Comparison of ENCODE assay signal across 21 cellular contexts in genomic region chr5:114898602-114899001, GRCh38.
DNase-seq lines count a peak whose midpoint lies in the region; ATAC-seq and TF ChIP-seq lines count a peak whose summit lies in the region.
"Had no signal": no experiment of that assay in that cellular context is flagged by ENCODE, and none has a peak within 500 bp of the region (broad histone marks: within the 10 kb centered on the region; RNA-seq: fewer than 3 reads in every experiment).

No MANE protein-coding gene starts in this region.

- peak; percentile 17; the same call in 1 of the 2 replicates for TF ChIP-seq RAD21 in Ishikawa (IDR thresholded peaks at IDR 0.05; ENCODE audit: low read depth)

- DNase-seq in NCI-H82 (lab: John Stamatoyannopoulos, UW) (peak; percentile 0), NCI-H82 treated with DMSO at 0.1 percent for 48 hours (lab: John Stamatoyannopoulos, UW; ENCODE audit: unreplicated experiment) (no peak), SK-N-DZ (ENCODE audit: low spot score) (peak; percentile 5), progenitor cell of endocrine pancreas (ENCODE audit: low spot score, unreplicated experiment) (no peak), T-helper 2 cell (no peak), MCF 10A (ENCODE audit: unreplicated experiment) (no peak)
- DNase-seq: activated CD4-positive, alpha-beta T cell treated with anti-CD3 and anti-CD28 coated beads for 48 hours; activated CD8-positive, alpha-beta memory T cell treated with anti-CD3 and anti-CD28 coated beads, Interleukin-2, amount 10 ng/mL, durations not matched to agents 7 days and 5 days; activated naive CD8-positive, alpha-beta T cell treated with anti-CD3 and anti-CD28 coated beads for 36 hours; Calu3; effector CD4-positive, alpha-beta T cell; gastrocnemius medialis; GF-D8; kidney glomerular epithelial cell; NCI-H2081; NCI-H446 treated with DMSO at 0.1 percent for 48 hours; right cardiac atrium had no signal

- POLR2A ChIA-PET in MCF 10A (lab: Yijun Ruan, JAX) = no interaction called here

- H3K9me3 Mint-ChIP-seq in progenitor cell of endocrine pancreas (ENCODE audit: low read depth) = peaks cover 4% of the 10 kb centered on the region
- peaks cover 6% of the 10 kb centered on the region for H3K9me3 Mint-ChIP-seq in MCF 10A (ENCODE audit: unreplicated experiment)

- no peak overlapping the region for H3K27ac Mint-ChIP-seq in progenitor cell of endocrine pancreas
- no peak overlapping the region for H3K27ac Mint-ChIP-seq in MCF 10A (ENCODE audit: low read depth, unreplicated experiment)
- H3K27ac Mint-ChIP-seq: activated CD8-positive, alpha-beta memory T cell treated with anti-CD3 and anti-CD28 coated beads, Interleukin-2, amount 10 ng/mL, durations not matched to agents 7 days and 5 days; activated naive CD8-positive, alpha-beta T cell treated with anti-CD3 and anti-CD28 coated beads for 36 hours had no signal

- CTCF ChIA-PET in MCF 10A (lab: Yijun Ruan, JAX) = no interaction called here

- H3K4me1 Mint-ChIP-seq in progenitor cell of endocrine pancreas (ENCODE audit: low read depth) (no peaks in the 10 kb centered on the region), MCF 10A (ENCODE audit: insufficient read depth, unreplicated experiment) (no peaks in the 10 kb centered on the region)
- H3K4me1 Mint-ChIP-seq: activated CD8-positive, alpha-beta memory T cell treated with anti-CD3 and anti-CD28 coated beads, Interleukin-2, amount 10 ng/mL, durations not matched to agents 7 days and 5 days; activated naive CD8-positive, alpha-beta T cell treated with anti-CD3 and anti-CD28 coated beads for 36 hours had no signal

- BruUV-seq in MCF 10A (replicated peaks; lab: Mats Ljungman, UMichigan) = no TSS peak

- no peaks in the 10 kb centered on the region for H3K36me3 Mint-ChIP-seq in progenitor cell of endocrine pancreas (ENCODE audit: insufficient read depth)
- no peaks in the 10 kb centered on the region for H3K36me3 Mint-ChIP-seq in MCF 10A (ENCODE audit: insufficient read depth, unreplicated experiment)
- H3K36me3 Mint-ChIP-seq: activated CD8-positive, alpha-beta memory T cell treated with anti-CD3 and anti-CD28 coated beads, Interleukin-2, amount 10 ng/mL, durations not matched to agents 7 days and 5 days; activated naive CD8-positive, alpha-beta T cell treated with anti-CD3 and anti-CD28 coated beads for 36 hours had no signal

- TF ChIP-seq EP300 in Ishikawa (IDR thresholded peaks at IDR 0.05; ENCODE audit: borderline replicate concordance) = no peak

- TF ChIP-seq CTCF in progenitor cell of endocrine pancreas (IDR thresholded peaks at IDR 0.05; ENCODE audit: unreplicated experiment) (peak; percentile 29), MCF 10A (IDR thresholded peaks at IDR 0.05; ENCODE audit: unreplicated experiment) (no peak)

- no peaks in the 10 kb centered on the region for H3K27me3 Mint-ChIP-seq in progenitor cell of endocrine pancreas
- H3K27me3 Mint-ChIP-seq in MCF 10A (ENCODE audit: insufficient read depth, unreplicated experiment) = no peaks in the 10 kb centered on the region
- H3K27me3 Mint-ChIP-seq: activated CD8-positive, alpha-beta memory T cell treated with anti-CD3 and anti-CD28 coated beads, Interleukin-2, amount 10 ng/mL, durations not matched to agents 7 days and 5 days had no signal

- intact Hi-C loops in MCF 10A (cut with micrococcal nuclease) = loop anchor here (10.0 kb wide), 1 partner anchor 166 kb away; no protein-coding TSS in a partner anchor

- no peak for ATAC-seq in HG03565 (IDR thresholded peaks at IDR 0.05; ENCODE audit: unreplicated experiment)
- ATAC-seq: A549; activated CD8-positive, alpha-beta memory T cell treated with anti-CD3 and anti-CD28 coated beads, Interleukin-2, amount 10 ng/mL, durations not matched to agents 7 days and 5 days; esophagus mucosa; gastrocnemius medialis; right cardiac atrium had no signal

- no peak overlapping the region for H3K4me3 Mint-ChIP-seq in progenitor cell of endocrine pancreas (ENCODE audit: low read depth)
- no peak overlapping the region for H3K4me3 Mint-ChIP-seq in MCF 10A (ENCODE audit: unreplicated experiment)
- H3K4me3 Mint-ChIP-seq: activated CD8-positive, alpha-beta memory T cell treated with anti-CD3 and anti-CD28 coated beads, Interleukin-2, amount 10 ng/mL, durations not matched to agents 7 days and 5 days; activated naive CD8-positive, alpha-beta T cell treated with anti-CD3 and anti-CD28 coated beads for 36 hours had no signal

TF ChIP-seq in Ishikawa, 13 proteins besides CTCF, POLR2A, EP300 and RAD21:
- TF ChIP-seq MAX (IDR thresholded peaks at IDR 0.05) (no peak), TEAD4 (IDR thresholded peaks at IDR 0.05) (no peak), TCF12 (IDR thresholded peaks at IDR 0.05; ENCODE audit: low read depth) (no peak), YY1 (IDR thresholded peaks at IDR 0.05; ENCODE audit: low read depth) (no peak)
- TF ChIP-seq, protein P1, sequence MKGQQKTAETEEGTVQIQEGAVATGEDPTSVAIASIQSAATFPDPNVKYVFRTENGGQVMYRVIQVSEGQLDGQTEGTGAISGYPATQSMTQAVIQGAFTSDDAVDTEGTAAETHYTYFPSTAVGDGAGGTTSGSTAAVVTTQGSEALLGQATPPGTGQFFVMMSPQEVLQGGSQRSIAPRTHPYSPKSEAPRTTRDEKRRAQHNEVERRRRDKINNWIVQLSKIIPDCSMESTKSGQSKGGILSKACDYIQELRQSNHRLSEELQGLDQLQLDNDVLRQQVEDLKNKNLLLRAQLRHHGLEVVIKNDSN (IDR thresholded peaks at IDR 0.05) = no peak

Comparison
In these comparisons a context has a peak if more than half of its experiments do, and no peak if none do; other contexts are left out.
1. DNase-seq: peak in NCI-H82 (single experiment) and SK-N-DZ (single experiment); none in NCI-H82 treated with DMSO at 0.1 percent for 48 hours (single experiment), progenitor cell of endocrine pancreas (single experiment), T-helper 2 cell (0 of 5) and MCF 10A (single experiment).